10 cellular contexts compared by ENCODE assay signal in the genomic region with DNA sequence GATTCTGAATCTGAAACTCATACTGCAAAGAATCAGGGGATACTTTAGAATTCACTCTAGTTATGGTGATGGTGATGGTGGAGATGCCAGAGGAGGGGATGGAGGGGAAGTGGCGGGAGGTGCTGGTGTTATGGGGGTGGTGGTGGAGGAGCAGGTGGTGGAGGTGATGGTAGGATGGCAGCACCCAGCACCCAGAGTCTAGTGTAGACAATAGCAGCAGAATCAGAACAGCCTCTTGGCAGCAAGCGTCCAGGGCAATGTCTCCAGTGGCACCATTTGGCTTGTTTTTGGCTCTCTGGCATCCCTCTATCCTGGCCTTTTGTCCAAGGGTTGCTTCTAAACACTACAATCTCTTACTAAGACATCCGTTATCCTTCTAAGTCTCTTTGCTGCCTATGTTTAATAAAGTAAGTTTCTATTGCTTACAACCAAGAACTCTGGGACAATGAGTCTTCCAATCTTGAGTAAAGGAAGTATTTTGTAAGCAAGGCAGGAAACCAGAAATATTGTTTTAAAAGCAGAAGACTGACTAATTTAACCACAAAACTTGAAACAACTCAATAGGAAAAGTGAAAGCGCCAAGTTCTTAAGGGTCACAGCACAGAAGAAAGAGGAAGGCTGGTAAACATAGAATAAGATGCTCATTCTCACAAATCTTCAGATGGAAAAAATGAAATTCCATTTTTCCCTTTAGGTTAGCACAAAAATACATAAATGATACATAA. TPM values are rescaled to one million over a fixed set of nuclear protein-coding genes. Genes with fewer than 3 reads are reported as not detected.
DNase-seq lines count a peak whose midpoint lies in the region; ATAC-seq, FAIRE-seq and TF ChIP-seq lines count a peak whose summit lies in the region.
"Had no signal": no experiment of that assay in that cellular context is flagged by ENCODE, and none has a peak within 500 bp of the region (broad histone marks: within the 10 kb centered on the region; RNA-seq: fewer than 3 reads in every experiment).

No MANE protein-coding gene starts in this region.

- no peak overlapping the region for H3K4me3 ChIP-seq in fibroblast of the aortic adventitia (ENCODE audit: low read depth, low read length)

- H3K27me3 Mint-ChIP-seq in T-helper 17 cell: no peaks in the 10 kb centered on the region

- peaks cover 40% of the 10 kb centered on the region for H3K4me1 Mint-ChIP-seq in T-helper 17 cell

- no peaks in the 10 kb centered on the region for H3K36me3 Mint-ChIP-seq in T-helper 17 cell (ENCODE audit: low read depth)

- FAIRE-seq in frontal cortex (lab: Jason Lieb, UNC): no peak
- FAIRE-seq: D721Med, HTR-8/SVneo had no signal

- TF ChIP-seq CTCF in fibroblast of the aortic adventitia (IDR thresholded peaks at IDR 0.05; ENCODE audit: insufficient read depth, low read length): no peak

- H3K4me3 Mint-ChIP-seq in T-helper 17 cell: peak overlapping the region; percentile 84

- peak; percentile 45 for ATAC-seq in HG02610 (IDR thresholded peaks at IDR 0.05; ENCODE audit: unreplicated experiment)
- peak; percentile 67 for ATAC-seq in T-helper 17 cell
- ATAC-seq in GM18867 (IDR thresholded peaks at IDR 0.05; ENCODE audit: unreplicated experiment): no peak
- ATAC-seq in GM21526 (IDR thresholded peaks at IDR 0.05; ENCODE audit: low FRiP score, unreplicated experiment): no peak

- DNase-seq in AML-193 (lab: John Stamatoyannopoulos, UW): peak; percentile 72 to 80
- DNase-seq in T-helper 17 cell: no peak
- DNase-seq in fibroblast of the aortic adventitia (ENCODE audit: low read depth): peak; percentile 69
- DNase-seq in frontal cortex (ENCODE audit: low spot score in 2 of 2): no peak
- DNase-seq in NCI-H748 treated with DMSO at 0.1 percent for 48 hours (lab: John Stamatoyannopoulos, UW): no peak

- H3K9me3 ChIP-seq in T-helper 17 cell (ENCODE audit: control insufficient read depth, low read length, poor library complexity, severe bottlenecking): no peaks in the 10 kb centered on the region

- H3K27ac Mint-ChIP-seq in T-helper 17 cell: peak overlapping the region; percentile 64

RNA-seq across cellular contexts. Expression of gene GDF10, which starts 42.4 kb away (rescaled TPM):
- total RNA-seq in T-helper 17 cell: under 1 TPM in 1 of 2 donors, not detected in 1; 0.17 TPM
- 11.1 TPM in 1 of 2 replicates, not detected in the other for total RNA-seq in fibroblast of the aortic adventitia (ENCODE audit: low replicate concordance)
- 6.5 TPM for total RNA-seq in frontal cortex

Comparison
In these comparisons a context has a peak if more than half of its experiments do, and no peak if none do; other contexts are left out.
1. DNase-seq: peak in AML-193 (2 of 2) and fibroblast of the aortic adventitia (single experiment); none in T-helper 17 cell (0 of 3), frontal cortex (0 of 2) and NCI-H748 treated with DMSO at 0.1 percent for 48 hours (single experiment).
2. ATAC-seq: peak in HG02610 (single experiment) and T-helper 17 cell (single experiment); none in GM18867 (single experiment) and GM21526 (single experiment).